ENCODE assay signal across 8 cellular contexts in the genomic region with DNA sequence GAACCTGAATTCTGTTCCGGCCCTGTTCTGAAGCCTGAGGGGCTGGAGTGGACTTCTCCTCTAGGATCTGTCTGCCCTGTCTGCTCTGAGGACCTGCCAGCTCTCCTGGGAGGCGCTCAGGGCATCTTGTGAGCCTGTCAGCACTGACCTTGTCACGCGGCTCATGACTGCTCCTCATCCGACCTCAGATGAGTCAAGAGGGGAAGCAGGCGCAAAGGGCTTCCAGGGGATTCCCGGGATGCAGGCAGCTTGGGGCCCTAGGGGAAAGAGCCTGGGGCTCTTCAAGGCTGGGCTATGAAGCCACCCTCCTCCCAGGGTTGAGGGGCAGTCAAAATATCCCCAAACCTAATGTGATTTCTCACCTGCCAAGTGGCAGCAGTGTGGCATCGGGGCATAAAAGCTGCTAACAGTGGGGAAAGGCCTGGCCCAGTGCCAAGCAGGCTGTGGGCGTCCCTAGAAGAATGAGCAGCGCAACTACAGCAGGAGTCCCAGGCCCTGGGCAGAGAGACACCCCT. TPM values are rescaled to one million over a fixed set of nuclear protein-coding genes. Genes with fewer than 3 reads are reported as not detected.
DNase-seq lines count a peak whose midpoint lies in the region; ATAC-seq and TF ChIP-seq lines count a peak whose summit lies in the region.

No MANE protein-coding gene starts in this region.

- TF ChIP-seq POLR2A in GM18951 (IDR thresholded peaks at IDR 0.05; ENCODE audit: extremely low read depth, insufficient read depth, insufficient read length) (peak; percentile 42), right lobe of liver (IDR thresholded peaks at IDR 0.05) (no peak)

- WGBS in right lobe of liver (ENCODE audit: insufficient coverage, low coverage, low lambda C conversion rate, missing lambda C conversion rate): 31% methylated on average over 8 of the region's 10 CpGs

- H3K27me3 ChIP-seq in right lobe of liver: no peaks in the 10 kb centered on the region

- DNase-seq in AG20443 (ENCODE audit: low spot score) (peak; percentile 88), HPDE6-E6E7 (ENCODE audit: extremely low spot score) (peak; percentile 85), cardiac fibroblast (ENCODE audit: low read depth in 2 of 2) (peak; percentile 84 to 96), right lobe of liver (peak in 2 of 3 donors; percentile 82 to 83), DMS153 treated with DMSO at 0.1 percent for 48 hours (lab: John Stamatoyannopoulos, UW; ENCODE audit: unreplicated experiment) (no peak)
- DNase-seq in activated CD4-positive, CD25-positive, alpha-beta regulatory T cell (lab: John Stamatoyannopoulos, UW): peak in 3 of 4 experiments; percentile 25 to 55 (median 51)
- peak; percentile 51 for DNase-seq in stimulated activated CD8-positive, alpha-beta memory T cell treated with anti-CD3 and anti-CD28 coated beads, Interleukin-15, amount 100 ng/mL, for 24 hours (ENCODE audit: low read depth)

- TF ChIP-seq CTCF in cardiac fibroblast (IDR thresholded peaks at IDR 0.05; ENCODE audit: low read depth, low read length): no peak
- TF ChIP-seq CTCF in right lobe of liver (IDR thresholded peaks at IDR 0.05): no peak

- no peaks in the 10 kb centered on the region for H3K36me3 ChIP-seq in right lobe of liver

- H3K4me3 ChIP-seq in cardiac fibroblast (replicated peaks in 1 of 2; ENCODE audit: low read depth in 2 of 2, low read length in 2 of 2): no peak overlapping the region
- H3K4me3 ChIP-seq in right lobe of liver: no peak overlapping the region

- intact Hi-C loops in right lobe of liver (cut with DNase I): no loop called here

- H3K9me3 ChIP-seq in right lobe of liver: no peaks in the 10 kb centered on the region

- in situ Hi-C loops in GM18951 (cut with MboI; ENCODE audit: low sequenced_read_pairs, unreplicated experiment): no loop called here

- peaks cover 0 to 13% (median 4%) of the 10 kb centered on the region in 4 donors for H3K4me1 ChIP-seq in right lobe of liver

- ATAC-seq in right lobe of liver: peak; percentile 62 to 83 (median 78)

- peak overlapping the region; percentile 2 to 71 (median 59) for H3K27ac ChIP-seq in right lobe of liver

RNA-seq across cellular contexts. Expression of gene ANKDD1A, which starts 27.6 kb away (rescaled TPM):
- 1 to 10 TPM in 1 of 6 experiments, under 1 TPM in 5; 0.29 to 1.1 (median 0.47) TPM for total RNA-seq in right lobe of liver

RNA-seq across cellular contexts. Expression of gene PLEKHO2, which starts 42.3 kb away (rescaled TPM):
- total RNA-seq in right lobe of liver: 10 to 100 TPM in 1 of 6 experiments, 1 to 10 TPM in 5; 3.9 to 11.8 (median 5.2) TPM

RNA-seq across cellular contexts. Expression of gene PIF1, which starts 58.6 kb away (rescaled TPM):
- total RNA-seq in right lobe of liver: under 1 TPM; 0.11 to 1.00 (median 0.36) TPM
